Comparison of ENCODE assay signal across 7 cellular contexts in genomic region chr11:9318442-9319376, GRCh38. TPM values are rescaled to one million over a fixed set of nuclear protein-coding genes. Genes with fewer than 3 reads are reported as not detected.
DNase-seq lines count a peak whose midpoint lies in the region; ATAC-seq, FAIRE-seq and TF ChIP-seq lines count a peak whose summit lies in the region.
"Not testable (repeated sequence)": the region's sequence is repeated elsewhere in the genome, so short reads cannot be mapped to it uniquely, and the experiment has no call there.

No MANE protein-coding gene starts in this region.

- H2BK5ac ChIP-seq in H1 (ENCODE audit: low read depth, low read length): not testable (repeated sequence)

- H3K27me3 ChIP-seq in GM23338 (ENCODE audit: insufficient read depth); Peyer's patch; H1 (replicated peaks in 1 of 4; ENCODE audit: control insufficient read depth in 3 of 4, extremely low read depth in 1 of 4, insufficient read depth in 3 of 4, low read length in 3 of 4); HepG2 (ENCODE audit: control insufficient read depth in 1 of 2, insufficient read depth in 2 of 2, low read length in 2 of 2); smooth muscle cell (ENCODE audit: low read depth): not testable (repeated sequence)

- 58% methylated on average over 18 of the region's 18 CpGs; no CpG with 5 or more reads in 1 of the 2 experiments for WGBS in H1 (ENCODE audit: extremely low coverage in 1 of 2, insufficient coverage in 1 of 2, insufficient read length in 1 of 2, insufficient replicate concordance in 2 of 2, low coverage in 1 of 2, low lambda C conversion rate in 2 of 2, missing lambda C conversion rate in 1 of 2), 2 experiments
- 26% methylated on average over 18 of the region's 18 CpGs for WGBS in HepG2 (ENCODE audit: low lambda C conversion rate)
- 33% methylated on average over 18 of the region's 18 CpGs for WGBS in smooth muscle cell (ENCODE audit: low lambda C conversion rate)

- H2BK15ac ChIP-seq in H1 (ENCODE audit: low read length): not testable (repeated sequence)

- H3K4me1 Mint-ChIP-seq in GM23338 (peaks cover 24% of the 10 kb centered on the region), IgD-negative memory B cell (peaks cover 4 to 16% (median 7%) of the 10 kb centered on the region in 3 donors), neural crest cell (peaks cover 18% of the 10 kb centered on the region)

- not testable (repeated sequence) for ATAC-seq in GM23338, HepG2

- H2BK12ac ChIP-seq in H1 (ENCODE audit: low read depth, low read length): not testable (repeated sequence)

- H4K20me1 ChIP-seq in GM23338 (replicated peaks; ENCODE audit: insufficient read depth); H1 (replicated peaks in 1 of 2; ENCODE audit: control insufficient read depth in 1 of 2, insufficient read depth in 2 of 2, low read length in 2 of 2); HepG2 (ENCODE audit: insufficient read depth, low read length); smooth muscle cell (ENCODE audit: low read depth): not testable (repeated sequence)

- not testable (repeated sequence) for FAIRE-seq in H1 (lab: Jason Lieb, UNC); HepG2 (lab: Jason Lieb, UNC)

- H3K9ac ChIP-seq in H1 (replicated peaks in 1 of 4; ENCODE audit: extremely low read depth in 1 of 4, low read depth in 3 of 4, low read length in 3 of 4); HepG2 (ENCODE audit: insufficient read depth, low read depth, low read length); smooth muscle cell (ENCODE audit: low read depth): not testable (repeated sequence)

- H3K36me3 Mint-ChIP-seq in GM23338 (ENCODE audit: low read depth); IgD-negative memory B cell; neural crest cell (ENCODE audit: low read depth): not testable (repeated sequence)

- H2AFZ ChIP-seq in GM23338 (peak overlapping the region; percentile 96), smooth muscle cell (ENCODE audit: low read depth) (peak overlapping the region; percentile 61)
- H2AFZ ChIP-seq in H1 (ENCODE audit: low read length); HepG2 (ENCODE audit: low read length): not testable (repeated sequence)

- CTCF ChIA-PET in H1 (lab: Charles Lee; ENCODE audit: partially characterized antibody); HepG2 (lab: Yijun Ruan, JAX; ENCODE audit: low intra/inter-chr PET ratio, low total read pairs): not testable (repeated sequence)

- H4K91ac ChIP-seq in H1 (replicated peaks; ENCODE audit: insufficient read length, low read length): not testable (repeated sequence)

- not testable (repeated sequence) for TF ChIP-seq POLR2A in Peyer's patch (IDR thresholded peaks at IDR 0.05); H1 (IDR thresholded peaks at IDR 0.05; ENCODE audit: control extremely low read depth in 1 of 2, low read depth in 2 of 2, low read length in 2 of 2); HepG2 (IDR thresholded peaks at IDR 0.05; ENCODE audit: insufficient read depth in 1 of 2, low read depth in 2 of 2, low read length in 2 of 2)

- POLR2A ChIA-PET in H1 (lab: Charles Lee; ENCODE audit: partially characterized antibody): interaction anchor here (1.0 kb wide), 1 partner anchor 46 kb away, joined by 4 read pairs; no protein-coding TSS in a partner anchor
- POLR2A ChIA-PET in HepG2 (lab: Yijun Ruan, JAX): not testable (repeated sequence)

- H3K23me2 ChIP-seq in H1 (ENCODE audit: low read depth, low read length): not testable (repeated sequence)

- not testable (repeated sequence) for DNase-seq in GM23338 (ENCODE audit: low spot score); HepG2 (ENCODE audit: low spot score); neural crest cell (ENCODE audit: low read depth, low spot score); smooth muscle cell (lab: John Stamatoyannopoulos, UW; ENCODE audit: unreplicated experiment)
- peak in 2 of 3 donors; percentile 22 to 47 for DNase-seq in Peyer's patch
- DNase-seq in H1 (ENCODE audit: low read depth in 1 of 2, low spot score in 2 of 2): peak in 1 of 2 experiments; percentile 13

- not testable (repeated sequence) for H4K5ac ChIP-seq in H1 (ENCODE audit: insufficient read length, low read depth, low read length)

- BruUV-seq in HepG2 (replicated peaks; lab: Mats Ljungman, UMichigan): not testable (repeated sequence)

- H3K4ac ChIP-seq in H1 (replicated peaks; ENCODE audit: insufficient read length, low read depth, low read length): not testable (repeated sequence)

- H3K27ac ChIP-seq in GM23338 (ENCODE audit: low read depth): peak overlapping the region; percentile 70; the same call in 1 of the 2 replicates
- H3K27ac ChIP-seq in Peyer's patch: peak overlapping the region in 3 of 4 donors; percentile 40 to 83 (median 82)
- H3K27ac ChIP-seq in H1 (ENCODE audit: low read depth, low read length); HepG2 (ENCODE audit: extremely low read length, insufficient read depth, low read length); smooth muscle cell (ENCODE audit: low read depth): not testable (repeated sequence)

- in situ Hi-C loops in HepG2 (cut with HindIII; ENCODE audit: extremely low pct_ligation_motif_present, low pct_unique_long_range_greater_than_20kb): not testable (repeated sequence)

- TF ChIP-seq CTCF in GM23338 (conservative IDR thresholded peaks at IDR 0.05; ENCODE audit: low read depth in 2 of 2); Peyer's patch (IDR thresholded peaks at IDR 0.05); H1 (IDR thresholded peaks at IDR 0.05; ENCODE audit: control extremely low read depth in 1 of 3, insufficient read depth in 1 of 3, low read depth in 1 of 3, low read length in 3 of 3); HepG2 (CRISPR knock-in tag; IDR thresholded peaks at IDR 0.05); neural crest cell (conservative IDR thresholded peaks at IDR 0.05); smooth muscle cell (IDR thresholded peaks at IDR 0.05; ENCODE audit: borderline replicate concordance, insufficient read depth, poor library complexity, severe bottlenecking): not testable (repeated sequence)

- H3K79me2 ChIP-seq in GM23338 (replicated peaks; ENCODE audit: insufficient read depth); H1 (ENCODE audit: control insufficient read depth in 1 of 2, insufficient read depth in 2 of 2, low read length in 2 of 2); HepG2 (ENCODE audit: insufficient read depth, low read length); smooth muscle cell (ENCODE audit: low read depth): not testable (repeated sequence)

- H2AK5ac ChIP-seq in H1 (ENCODE audit: low read depth, low read length): not testable (repeated sequence)

- not testable (repeated sequence) for H3K23ac ChIP-seq in H1 (ENCODE audit: insufficient read length)

- TF ChIP-seq RAD21 in H1 (IDR thresholded peaks at IDR 0.05 in 1 of 2, conservative IDR thresholded peaks at IDR 0.05 in 1 of 2; ENCODE audit: low read depth in 2 of 2, low read length in 2 of 2); HepG2 (CRISPR knock-in tag; IDR thresholded peaks at IDR 0.05): not testable (repeated sequence)

- not testable (repeated sequence) for H3K9me3 Mint-ChIP-seq in GM23338, IgD-negative memory B cell, neural crest cell

- not testable (repeated sequence) for H4K8ac ChIP-seq in H1 (ENCODE audit: extremely low read depth, insufficient read depth, low read length)

- peak overlapping the region; percentile 8; the same call in 1 of the 2 replicates for H3K4me3 ChIP-seq in GM23338
- H3K4me3 ChIP-seq in Peyer's patch: peak overlapping the region in 1 of 4 donors; percentile 4
- H3K4me3 ChIP-seq in H1 (ENCODE audit: extremely low read depth in 1 of 4, insufficient read depth in 2 of 4, low read depth in 3 of 4, low read length in 4 of 4): not testable (repeated sequence)
- peak overlapping the region in 1 of 3 experiments; percentile 23; a peak in 1 of 6 replicates for H3K4me3 ChIP-seq in HepG2 (replicated peaks in 1 of 3; ENCODE audit: insufficient read depth in 1 of 3, low read depth in 2 of 3, low read length in 3 of 3)
- peak overlapping the region; percentile 14 for H3K4me3 ChIP-seq in smooth muscle cell

- H3K18ac ChIP-seq in H1 (ENCODE audit: extremely low read depth, low read length): not testable (repeated sequence)

- not testable (repeated sequence) for H2BK120ac ChIP-seq in H1 (replicated peaks; ENCODE audit: low read depth, low read length)

- peak overlapping the region; percentile 80; the same call in 1 of the 2 replicates for H2BK20ac ChIP-seq in H1 (ENCODE audit: low read length)

- H3K4me2 ChIP-seq in GM23338: peak overlapping the region; percentile 67
- 0 out of 4 replicates have a peak overlapping the region, but pooled peaks have one; percentile 0 to 27 for H3K4me2 ChIP-seq in H1 (ENCODE audit: insufficient read depth in 1 of 2, low read depth in 2 of 2, low read length in 2 of 2)
- peak overlapping the region; percentile 67 for H3K4me2 ChIP-seq in HepG2 (ENCODE audit: low read depth, low read length)
- H3K4me2 ChIP-seq in smooth muscle cell: peak overlapping the region; percentile 69

- peaks cover 23% of the 10 kb centered on the region; the same call in 1 of the 2 replicates for H3F3A ChIP-seq in GM23338 (replicated peaks; ENCODE audit: low read depth)
- not testable (repeated sequence) for H3F3A ChIP-seq in smooth muscle cell (ENCODE audit: low read depth)

- not testable (repeated sequence) for H3K79me1 ChIP-seq in H1 (ENCODE audit: low read depth, low read length)

- H3K27me3 Mint-ChIP-seq in GM23338 (ENCODE audit: insufficient read depth, low read depth, poor library complexity): not testable (repeated sequence)
- H3K27me3 Mint-ChIP-seq in IgD-negative memory B cell (peaks cover 14% of the 10 kb centered on the region), neural crest cell (ENCODE audit: low read depth) (peaks cover 25% of the 10 kb centered on the region)

- not testable (repeated sequence) for TF ChIP-seq EP300 in H1 (IDR thresholded peaks at IDR 0.05; ENCODE audit: borderline replicate concordance in 1 of 2, low read depth in 2 of 2, low read length in 2 of 2); HepG2 (IDR thresholded peaks at IDR 0.05; ENCODE audit: low read depth in 2 of 2, low read length in 2 of 2); HepG2 (CRISPR knock-in tag; IDR thresholded peaks at IDR 0.05; ENCODE audit: borderline replicate concordance)

- not testable (repeated sequence) for H3K9me2 ChIP-seq in GM23338 (ENCODE audit: insufficient read depth)

- H3K4me3 Mint-ChIP-seq in GM23338: not testable (repeated sequence)
- peak overlapping the region in 3 of 4 donors; percentile 55 to 74 (median 61) for H3K4me3 Mint-ChIP-seq in IgD-negative memory B cell
- peak overlapping the region; percentile 44 for H3K4me3 Mint-ChIP-seq in neural crest cell

- not testable (repeated sequence) for H3K56ac ChIP-seq in H1 (replicated peaks; ENCODE audit: insufficient read length, low read depth, low read length)

- H3K9me3 ChIP-seq in Peyer's patch; H1 (ENCODE audit: insufficient read depth in 2 of 2, low read depth in 1 of 2, low read length in 1 of 2); HepG2 (ENCODE audit: low read length); smooth muscle cell (replicated peaks; ENCODE audit: low read depth): not testable (repeated sequence)

- intact Hi-C loops in HepG2 (cut with micrococcal nuclease; ENCODE audit: unreplicated experiment): loop anchor here (5.0 kb wide), 1 partner anchor 44 kb away; no protein-coding TSS in a partner anchor

- H3K14ac ChIP-seq in H1 (ENCODE audit: insufficient read length): not testable (repeated sequence)

- 0 out of 2 replicates have a peak overlapping the region, but pooled peaks have one; percentile 1 for H3K27ac Mint-ChIP-seq in GM23338
- peak overlapping the region in 2 of 3 donors; percentile 15 to 28 for H3K27ac Mint-ChIP-seq in IgD-negative memory B cell
- not testable (repeated sequence) for H3K27ac Mint-ChIP-seq in neural crest cell (ENCODE audit: unreplicated experiment)

- H3K36me3 ChIP-seq in GM23338 (ENCODE audit: insufficient read depth); Peyer's patch; H1 (ENCODE audit: control insufficient read depth in 2 of 4, insufficient read depth in 4 of 4, low read length in 3 of 4); HepG2 (replicated peaks in 1 of 2; ENCODE audit: control insufficient read depth in 1 of 2, insufficient read depth in 2 of 2, low read length in 2 of 2); smooth muscle cell (ENCODE audit: low read depth): not testable (repeated sequence)

- peaks cover 31% of the 10 kb centered on the region for H3K4me1 ChIP-seq in GM23338 (ENCODE audit: insufficient read depth)
- H3K4me1 ChIP-seq in Peyer's patch: peaks cover 0 to 19% (median 2%) of the 10 kb centered on the region in 4 donors
- H3K4me1 ChIP-seq in H1 (replicated peaks in 1 of 4; ENCODE audit: control insufficient read depth in 3 of 4, insufficient read depth in 4 of 4, low read length in 3 of 4): peaks cover 0 to 11% (median 5%) of the 10 kb centered on the region in 4 experiments; a peak in 5 of 7 replicates
- H3K4me1 ChIP-seq in HepG2 (ENCODE audit: insufficient read depth, low read length): peaks cover 34% of the 10 kb centered on the region
- H3K4me1 ChIP-seq in smooth muscle cell (ENCODE audit: low read depth): peaks cover 31% of the 10 kb centered on the region

RNA-seq across cellular contexts. Expression of gene TMEM41B, which starts 4.3 kb away (rescaled TPM):
- total RNA-seq in GM23338 (2014; rRNA removed; shearing (Covaris generic)): 53.8 and 75.9 TPM in 2 replicates
- polyA plus RNA-seq in GM23338 (2016; fragmentation: Nextera tagmentation; extraction: Ambion mirVana): 31.8 and 34.4 TPM in 2 replicates
- 9.0 TPM for polyA plus RNA-seq in IgD-negative memory B cell
- 10 to 100 TPM; 18.2 to 82.1 (median 72.6) TPM for total RNA-seq in Peyer's patch
- 43.9 and 50.1 TPM in 2 replicates for total RNA-seq in H1 (2021; fragmentation: NEBNext Ultra II Directional; extraction: Animal tissue kit (Norgen Biotek cat#: 25700))
- 16.5 and 24.3 TPM in 2 replicates for polyA plus RNA-seq in H1 (2011; rRNA removed)
- polyA plus RNA-seq in H1 (2011; cell fraction: cytosol; rRNA removed): 27.2 TPM
- 24.3 TPM for polyA plus RNA-seq in H1 (2011; cell fraction: nucleus; rRNA removed)
- polyA plus RNA-seq in H1 (2012, experiment 1 of 2): 20.1 to 24.6 TPM (median 22.2 TPM) in 4 replicates
- polyA plus RNA-seq in H1 (2012, experiment 2 of 2): 5.3 TPM
- 57.5 TPM for polyA plus RNA-seq in H1 (2013, experiment 1 of 2)
- polyA plus RNA-seq in H1 (2013, experiment 2 of 2): 70.5 TPM
- 14.8 and 19.2 TPM in 2 replicates for polyA minus RNA-seq in H1 (2011; rRNA and poly(A)+ RNA removed)
- 24.1 TPM for polyA minus RNA-seq in H1 (2011; cell fraction: cytosol; rRNA and poly(A)+ RNA removed)
- 30.6 TPM for polyA minus RNA-seq in H1 (2011; cell fraction: nucleus; rRNA and poly(A)+ RNA removed)
- total RNA-seq in HepG2 (2016; rRNA removed; fragmentation: Illumina TruSeq; extraction: Trizol): 18.8 and 36.8 TPM in 2 replicates
- 6.1 and 7.4 TPM in 2 replicates for total RNA-seq in HepG2 (2016; cell fraction: cytosol; rRNA removed; fragmentation: Illumina TruSeq; extraction: Trizol; ENCODE audit: low read depth)
- 18.2 and 37.3 TPM in 2 replicates for total RNA-seq in HepG2 (2016; cell fraction: insoluble cytoplasmic fraction; rRNA removed; fragmentation: Illumina TruSeq; extraction: Trizol)
- 8.3 and 10.7 TPM in 2 replicates for total RNA-seq in HepG2 (2016; cell fraction: membrane; rRNA removed; fragmentation: Illumina TruSeq; extraction: Trizol)
- 46.8 and 49.9 TPM in 2 replicates for total RNA-seq in HepG2 (2016; cell fraction: nucleus; rRNA removed; fragmentation: Illumina TruSeq; extraction: Trizol)
- 48.1 and 48.4 TPM in 2 replicates for polyA plus RNA-seq in HepG2 (2011; rRNA removed)
- polyA plus RNA-seq in HepG2 (2011; cell fraction: cytosol; rRNA removed): 13.9 and 25.1 TPM in 2 replicates
- 69.1 and 76.5 TPM in 2 replicates for polyA plus RNA-seq in HepG2 (2011; cell fraction: nucleus; rRNA removed)
- polyA plus RNA-seq in HepG2 (2012): 31.0 and 36.5 TPM in 2 replicates
- 1.7 and 2.1 TPM in 2 replicates for polyA plus RNA-seq in HepG2 (2016; cell fraction: cytosol; fragmentation: Illumina TruSeq; extraction: Trizol; ENCODE audit: low read depth)
- polyA plus RNA-seq in HepG2 (2016; cell fraction: insoluble cytoplasmic fraction; fragmentation: Illumina TruSeq; extraction: Trizol; ENCODE audit: low read depth): 13.1 and 14.1 TPM in 2 replicates
- 3.2 and 4.1 TPM in 2 replicates for polyA plus RNA-seq in HepG2 (2016; cell fraction: membrane; fragmentation: Illumina TruSeq; extraction: Trizol; ENCODE audit: low read depth)
- polyA plus RNA-seq in HepG2 (2016; cell fraction: nucleus; fragmentation: Illumina TruSeq; extraction: Trizol; ENCODE audit: insufficient read depth, low read depth): 88.7 and 89.2 TPM in 2 replicates
- 21.1 and 32.0 TPM in 2 replicates for polyA minus RNA-seq in HepG2 (2011; rRNA and poly(A)+ RNA removed; ENCODE audit: low replicate concordance)
- 20.0 and 28.9 TPM in 2 replicates for polyA minus RNA-seq in HepG2 (2011; cell fraction: cytosol; rRNA and poly(A)+ RNA removed)
- polyA minus RNA-seq in HepG2 (2011; cell fraction: nucleus; rRNA and poly(A)+ RNA removed): 66.4 and 70.9 TPM in 2 replicates
- total RNA-seq in neural crest cell: 33.4 and 36.9 TPM in 2 replicates
- 57.3 and 95.4 TPM in 2 replicates for total RNA-seq in smooth muscle cell
- 33.6 and 34.8 TPM in 2 replicates for polyA plus RNA-seq in smooth muscle cell

RNA-seq across cellular contexts. Expression of gene DENND5A, which starts 53.6 kb away (rescaled TPM):
- 49.1 and 56.3 TPM in 2 replicates for total RNA-seq in GM23338 (2014; rRNA removed; shearing (Covaris generic))
- polyA plus RNA-seq in GM23338 (2016; fragmentation: Nextera tagmentation; extraction: Ambion mirVana) (25.6 and 28.1 TPM in 2 replicates), IgD-negative memory B cell (9.3 TPM), H1 (2011; rRNA removed) (139 and 141 TPM in 2 replicates), HepG2 (2011; rRNA removed) (145 and 158 TPM in 2 replicates), smooth muscle cell (40.2 and 42.0 TPM in 2 replicates)
- total RNA-seq in Peyer's patch (10 to 100 TPM in 3 of 4 donors, 1 to 10 TPM in 1; 6.1 to 67.7 (median 23.2) TPM), HepG2 (2016; rRNA removed; fragmentation: Illumina TruSeq; extraction: Trizol) (57.7 and 63.3 TPM in 2 replicates), neural crest cell (113 and 116 TPM in 2 replicates), smooth muscle cell (66.1 and 81.7 TPM in 2 replicates)
- total RNA-seq in H1 (2021; fragmentation: NEBNext Ultra II Directional; extraction: Animal tissue kit (Norgen Biotek cat#: 25700)): 65.7 and 69.2 TPM in 2 replicates
- polyA plus RNA-seq in H1 (2011; cell fraction: cytosol; rRNA removed): 123 TPM
- 203 TPM for polyA plus RNA-seq in H1 (2011; cell fraction: nucleus; rRNA removed)
- 58.2 to 75.3 TPM (median 62.3 TPM) in 4 replicates for polyA plus RNA-seq in H1 (2012, experiment 1 of 2)
- polyA plus RNA-seq in H1 (2012, experiment 2 of 2): 10.3 TPM
- polyA plus RNA-seq in H1 (2013, experiment 1 of 2): 34.2 TPM
- polyA plus RNA-seq in H1 (2013, experiment 2 of 2): 33.9 TPM
- 417 and 473 TPM in 2 replicates for polyA minus RNA-seq in H1 (2011; rRNA and poly(A)+ RNA removed)
- polyA minus RNA-seq in H1 (2011; cell fraction: cytosol; rRNA and poly(A)+ RNA removed): 84.7 TPM
- polyA minus RNA-seq in H1 (2011; cell fraction: nucleus; rRNA and poly(A)+ RNA removed): 195 TPM
- total RNA-seq in HepG2 (2016; cell fraction: cytosol; rRNA removed; fragmentation: Illumina TruSeq; extraction: Trizol; ENCODE audit: low read depth): 50.7 and 55.3 TPM in 2 replicates
- total RNA-seq in HepG2 (2016; cell fraction: insoluble cytoplasmic fraction; rRNA removed; fragmentation: Illumina TruSeq; extraction: Trizol): 49.9 and 57.0 TPM in 2 replicates
- 72.0 and 73.6 TPM in 2 replicates for total RNA-seq in HepG2 (2016; cell fraction: membrane; rRNA removed; fragmentation: Illumina TruSeq; extraction: Trizol)
- total RNA-seq in HepG2 (2016; cell fraction: nucleus; rRNA removed; fragmentation: Illumina TruSeq; extraction: Trizol): 57.7 and 69.2 TPM in 2 replicates
- polyA plus RNA-seq in HepG2 (2011; cell fraction: cytosol; rRNA removed): 107 and 120 TPM in 2 replicates
- 235 and 247 TPM in 2 replicates for polyA plus RNA-seq in HepG2 (2011; cell fraction: nucleus; rRNA removed)
- 46.6 and 55.7 TPM in 2 replicates for polyA plus RNA-seq in HepG2 (2012)
- 9.6 and 10.6 TPM in 2 replicates for polyA plus RNA-seq in HepG2 (2016; cell fraction: cytosol; fragmentation: Illumina TruSeq; extraction: Trizol; ENCODE audit: low read depth)
- polyA plus RNA-seq in HepG2 (2016; cell fraction: insoluble cytoplasmic fraction; fragmentation: Illumina TruSeq; extraction: Trizol; ENCODE audit: low read depth): 47.8 and 51.4 TPM in 2 replicates
- polyA plus RNA-seq in HepG2 (2016; cell fraction: membrane; fragmentation: Illumina TruSeq; extraction: Trizol; ENCODE audit: low read depth): 34.7 and 37.8 TPM in 2 replicates
- 69.5 and 73.3 TPM in 2 replicates for polyA plus RNA-seq in HepG2 (2016; cell fraction: nucleus; fragmentation: Illumina TruSeq; extraction: Trizol; ENCODE audit: insufficient read depth, low read depth)
- 364 and 452 TPM in 2 replicates for polyA minus RNA-seq in HepG2 (2011; rRNA and poly(A)+ RNA removed; ENCODE audit: low replicate concordance)
- 57.6 and 73.9 TPM in 2 replicates for polyA minus RNA-seq in HepG2 (2011; cell fraction: cytosol; rRNA and poly(A)+ RNA removed)
- polyA minus RNA-seq in HepG2 (2011; cell fraction: nucleus; rRNA and poly(A)+ RNA removed): 178 and 232 TPM in 2 replicates

Comparison
In these comparisons a context has a peak if more than half of its experiments do, and no peak if none do; other contexts are left out.
1. H3K4me2 ChIP-seq: peak in every context shown above with its lines; median percentile 69 in smooth muscle cell; 67 in GM23338; 67 in HepG2; 14 in H1.